In genomic region chr1:219220945-219221344, GRCh38 we compare ENCODE assay signal across 9 cellular contexts. TPM values are rescaled to one million over a fixed set of nuclear protein-coding genes. Genes with fewer than 3 reads are reported as not detected.
DNase-seq lines count a peak whose midpoint lies in the region; ATAC-seq and TF ChIP-seq lines count a peak whose summit lies in the region.
"Had no signal": no experiment of that assay in that cellular context is flagged by ENCODE, and none has a peak within 500 bp of the region (broad histone marks: within the 10 kb centered on the region; RNA-seq: fewer than 3 reads in every experiment).

No MANE protein-coding gene starts in this region.

- H3K27me3 ChIP-seq in heart right ventricle (no peaks in the 10 kb centered on the region), ascending aorta (no peaks in the 10 kb centered on the region)

- H3K4me1 ChIP-seq in heart right ventricle, result peaks cover 0 to 6% (median 0%) of the 10 kb centered on the region in 9 donors
- H3K4me1 ChIP-seq in ascending aorta, result peaks cover 0 to 4% of the 10 kb centered on the region in 2 donors

- peak in 1 of 2 donors; percentile 16 for DNase-seq in heart right ventricle
- DNase-seq in DMS 273 treated with DMSO at 0.1 percent for 48 hours (lab: John Stamatoyannopoulos, UW), result no peak
- no peak for DNase-seq in stimulated activated CD4-positive, alpha-beta T cell treated with anti-CD3 and anti-CD28 coated beads, Interleukin-12 subunit alpha, Interleukin-12 subunit beta, amount 100 ng/mL, for 4 hours
- no peak for DNase-seq in NCI-H524 treated with DMSO at 0.1 percent for 48 hours (lab: John Stamatoyannopoulos, UW)
- DNase-seq in ascending aorta (ENCODE audit: low spot score in 2 of 2), result no peak
- DNase-seq: Kasumi-1 had no signal

- H3K4me3 ChIP-seq in heart right ventricle, result no peak overlapping the region
- no peak overlapping the region for H3K4me3 ChIP-seq in ascending aorta

- TF ChIP-seq CTCF in heart right ventricle (IDR thresholded peaks at IDR 0.05), result peak in 7 of 9 donors; percentile 2 to 45 (median 19)
- no peak for TF ChIP-seq CTCF in ascending aorta (IDR thresholded peaks at IDR 0.05)

- intact Hi-C loops in heart right ventricle (cut with DNase I), result no loop called here
- intact Hi-C loops in ascending aorta (cut with DNase I), result no loop called here

- ATAC-seq in GM18508 (IDR thresholded peaks at IDR 0.05; ENCODE audit: insufficient read depth, unreplicated experiment) (peak; percentile 99), GM21529 (IDR thresholded peaks at IDR 0.05; ENCODE audit: unreplicated experiment) (peak; percentile 97), HG03342 (IDR thresholded peaks at IDR 0.05; ENCODE audit: unreplicated experiment) (peak; percentile 88), heart right ventricle (peak in 7 of 8 donors; percentile 29 to 86 (median 83))

- H3K9me3 ChIP-seq in heart right ventricle (no peaks in the 10 kb centered on the region), ascending aorta (no peaks in the 10 kb centered on the region)

- WGBS in heart right ventricle, 2 donors, result 68 to 81% methylated on average over 3 of the region's 3 CpGs

- H3K36me3 ChIP-seq in heart right ventricle (peaks cover 0 to 25% (median 0%) of the 10 kb centered on the region in 9 donors), ascending aorta (peaks cover 0 to 8% of the 10 kb centered on the region in 2 donors)

- peak overlapping the region in 1 of 10 donors; percentile 23 for H3K27ac ChIP-seq in heart right ventricle
- H3K27ac ChIP-seq in ascending aorta, result no peak overlapping the region

RNA-seq across cellular contexts. Expression of gene LYPLAL1, which starts 47.3 kb away (rescaled TPM):
- total RNA-seq in heart right ventricle (100 to 1,000 TPM in 7 of 10 donors, 10 to 100 TPM in 3; 65.9 to 186 (median 120) TPM), ascending aorta (27.5 TPM)
- polyA plus RNA-seq in heart right ventricle, result 10 to 100 TPM; 22.2 to 93.3 TPM

Comparison
In these comparisons a context has a peak if more than half of its experiments do, and no peak if none do; other contexts are left out.
1. CTCF ChIP-seq: peak in heart right ventricle (7 of 9); none in ascending aorta (0 of 3).
2. Peak in every context shown above with its lines, with median percentiles within 50 percentile points of each other: ATAC-seq.